ENCODE assay signal across 8 cellular contexts in the genomic region with DNA sequence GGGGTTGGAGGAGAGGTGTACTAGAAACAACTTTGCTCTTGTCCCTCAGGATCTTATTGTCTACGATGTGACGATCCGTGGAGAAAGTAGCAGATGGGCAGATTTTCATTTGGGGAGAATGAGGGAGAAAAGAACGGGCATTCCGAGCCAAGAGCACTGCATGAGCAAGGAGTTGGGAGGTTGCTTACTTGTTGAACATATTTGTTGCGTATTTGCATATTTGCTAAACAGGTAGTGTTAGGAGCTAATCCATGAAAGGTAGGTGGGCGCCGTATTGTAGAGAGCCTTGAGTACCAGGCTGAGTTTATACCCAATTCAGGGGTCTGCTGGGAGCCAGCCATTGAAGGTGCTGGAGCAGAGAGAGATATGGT. TPM values are rescaled to one million over a fixed set of nuclear protein-coding genes. Genes with fewer than 3 reads are reported as not detected.
DNase-seq lines count a peak whose midpoint lies in the region; ATAC-seq and TF ChIP-seq lines count a peak whose summit lies in the region.

No MANE protein-coding gene starts in this region.

- in situ Hi-C loops in GM13977 (cut with MboI; ENCODE audit: low pct_unique_long_range_greater_than_20kb, low sequenced_read_pairs, unreplicated experiment), result loop anchor here (25.0 kb wide), 1 partner anchor 373 kb away; a partner anchor contains a TSS

- H3K27me3 Mint-ChIP-seq in T-helper 17 cell, result no peaks in the 10 kb centered on the region

- peaks cover 4% of the 10 kb centered on the region for H3K36me3 Mint-ChIP-seq in T-helper 17 cell (ENCODE audit: low read depth)

- H3K4me1 Mint-ChIP-seq in T-helper 17 cell, result peaks cover 35% of the 10 kb centered on the region

- DNase-seq in GM13977 (ENCODE audit: low spot score), result peak; percentile 30
- no peak for DNase-seq in T-helper 17 cell
- DNase-seq in foreskin fibroblast, result no peak
- no peak for DNase-seq in skeletal muscle cell (ENCODE audit: low read depth)
- DNase-seq in NK-92 treated with Interleukin-12 subunit alpha and Interleukin-12 subunit beta, amount 100 ng/mL, for 24 hours (lab: John Stamatoyannopoulos, UW), result no peak
- DNase-seq in NCI-H2029 (lab: John Stamatoyannopoulos, UW), result no peak
- no peak for DNase-seq in NCI-H1436 treated with DMSO at 0.1 percent for 48 hours (lab: John Stamatoyannopoulos, UW)

- ATAC-seq in T-helper 17 cell (no peak), GM19397 (IDR thresholded peaks at IDR 0.05; ENCODE audit: unreplicated experiment) (no peak)

- H3K4me3 ChIP-seq in foreskin fibroblast (ENCODE audit: low read depth in 1 of 2, low read length in 2 of 2) (peak overlapping the region; percentile 87 to 90), skeletal muscle cell (ENCODE audit: low read depth, low read length) (peak overlapping the region; percentile 94)

- peak overlapping the region; percentile 98 for H3K4me3 Mint-ChIP-seq in T-helper 17 cell

- TF ChIP-seq CTCF in GM13977 (IDR thresholded peaks at IDR 0.05; ENCODE audit: extremely low read depth, insufficient read depth, missing control alignments) (no peak), foreskin fibroblast (IDR thresholded peaks at IDR 0.05; ENCODE audit: low read depth, low read length) (no peak)

- no peaks in the 10 kb centered on the region for H3K9me3 ChIP-seq in T-helper 17 cell (ENCODE audit: control insufficient read depth, low read length, poor library complexity, severe bottlenecking)

- peak overlapping the region; percentile 97 for H3K27ac Mint-ChIP-seq in T-helper 17 cell

RNA-seq across cellular contexts. Expression of a gene that starts 0.5 kb away (rescaled TPM):
- 10 to 100 TPM; 24.1 to 31.8 TPM for total RNA-seq in T-helper 17 cell

RNA-seq across cellular contexts. Expression of a gene that starts 0.6 kb away (rescaled TPM):
- total RNA-seq in T-helper 17 cell, result 10 to 100 TPM; 55.0 to 55.6 TPM

RNA-seq across cellular contexts. Expression of a gene that starts 11.8 kb away (rescaled TPM):
- 10 to 100 TPM; 13.4 to 18.3 TPM for total RNA-seq in T-helper 17 cell

RNA-seq across cellular contexts. Expression of a gene that starts 11.9 kb away (rescaled TPM):
- total RNA-seq in T-helper 17 cell, result 10 to 100 TPM; 14.2 to 21.0 TPM

RNA-seq across cellular contexts. Expression of a gene that starts 50.7 kb away (rescaled TPM):
- 10 to 100 TPM; 21.1 to 21.2 TPM for total RNA-seq in T-helper 17 cell
